ENCODE assay signal across 18 cellular contexts in the genomic region with DNA sequence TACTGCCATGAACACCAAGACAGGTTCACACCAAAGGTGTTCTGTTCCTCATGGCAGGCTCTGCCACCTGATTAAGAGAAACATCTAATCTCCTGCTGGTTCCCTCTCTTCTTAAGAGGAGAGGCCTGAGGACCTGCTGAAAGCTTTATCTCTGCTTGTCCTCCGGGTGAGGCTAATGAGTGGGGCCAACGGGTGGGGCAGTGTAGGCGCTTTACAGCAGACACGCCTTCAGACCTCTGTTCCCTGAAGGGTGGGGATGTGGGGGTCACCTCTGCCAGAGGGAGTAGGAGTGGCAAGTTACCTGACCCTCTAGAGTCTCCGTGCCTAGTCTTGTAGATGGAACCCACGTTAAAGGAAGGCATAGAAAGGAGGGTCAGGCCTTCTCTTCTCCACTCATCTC.
"Had no signal": no experiment of that assay in that cellular context is flagged by ENCODE, and none has a peak within 500 bp of the region (broad histone marks: within the 10 kb centered on the region; RNA-seq: fewer than 3 reads in every experiment).

No MANE protein-coding gene starts in this region.

- DNase-seq: activated CD4-positive, alpha-beta T cell treated with anti-CD3 and anti-CD28 coated beads, Interleukin-2, amount 50 U/mL, for 1 hour; activated CD8-positive, alpha-beta memory T cell treated with anti-CD3 and anti-CD28 coated beads for 24 hours; activated naive CD4-positive, alpha-beta T cell; activated naive CD8-positive, alpha-beta T cell treated with anti-CD3 and anti-CD28 coated beads for 36 hours; amniotic stem cell; foreskin keratinocyte; hippocampal formation; psoas muscle; right cardiac atrium; SK-N-SH; stimulated activated CD4-positive, alpha-beta T cell treated with anti-CD3 and anti-CD28 coated beads, Interleukin-15, amount 100 ng/mL, for 24 hours; stimulated activated CD4-positive, alpha-beta T cell treated with anti-CD3 and anti-CD28 coated beads, Interleukin-2, amount 100 ng/mL, for 48 hours had no signal

- H3K36me3 ChIP-seq: cardiac muscle cell had no signal

- H3K27me3 Mint-ChIP-seq: activated naive CD8-positive, alpha-beta T cell treated with anti-CD3 and anti-CD28 coated beads for 36 hours; stimulated activated naive CD8-positive, alpha-beta T cell treated with anti-CD3 and anti-CD28 coated beads, Interleukin-15, Interleukin-2, amounts not matched to agents 100 ng/mL and 50 ng/mL, for 24 hours had no signal

- H3K9ac ChIP-seq: SK-N-SH had no signal

- H3K4me3 Mint-ChIP-seq: activated naive CD8-positive, alpha-beta T cell treated with anti-CD3 and anti-CD28 coated beads for 36 hours; mesothelial cell of epicardium; stimulated activated naive CD8-positive, alpha-beta T cell treated with anti-CD3 and anti-CD28 coated beads, Interleukin-15, Interleukin-2, amounts not matched to agents 100 ng/mL and 50 ng/mL, for 24 hours had no signal

- ATAC-seq: activated CD4-positive, CD25-positive, alpha-beta regulatory T cell treated with anti-CD3 and anti-CD28 coated beads, Interleukin-2, amount 50 U/mL, for 24 hours; foreskin keratinocyte; psoas muscle; right cardiac atrium had no signal

- H3K27me3 ChIP-seq: cardiac muscle cell, foreskin keratinocyte, tibial nerve had no signal

- H3K9me3 ChIP-seq: psoas muscle, SK-N-SH, tibial nerve had no signal

- H3K4me3 ChIP-seq: cardiac muscle cell, lung, psoas muscle, tibial nerve had no signal

- H3K27ac ChIP-seq: cardiac muscle cell, foreskin keratinocyte, psoas muscle had no signal

- H3K27ac Mint-ChIP-seq: activated naive CD8-positive, alpha-beta T cell treated with anti-CD3 and anti-CD28 coated beads for 36 hours; mesothelial cell of epicardium; stimulated activated naive CD8-positive, alpha-beta T cell treated with anti-CD3 and anti-CD28 coated beads, Interleukin-15, Interleukin-2, amounts not matched to agents 100 ng/mL and 50 ng/mL, for 24 hours had no signal

- H3K9me3 Mint-ChIP-seq: activated naive CD8-positive, alpha-beta T cell treated with anti-CD3 and anti-CD28 coated beads for 36 hours; mesothelial cell of epicardium; stimulated activated naive CD8-positive, alpha-beta T cell treated with anti-CD3 and anti-CD28 coated beads, Interleukin-15, Interleukin-2, amounts not matched to agents 100 ng/mL and 50 ng/mL, for 24 hours had no signal
